ENCODE assay signal across 14 cellular contexts in genomic region chr1:8728464-8728863, GRCh38.
A peak's percentile ranks its signal among the peaks of the same experiment; 100 is the strongest.
DNase-seq lines count a peak whose midpoint lies in the region; ATAC-seq, FAIRE-seq and TF ChIP-seq lines count a peak whose summit lies in the region.
"Had no signal": no experiment of that assay in that cellular context is flagged by ENCODE, and none has a peak within 500 bp of the region (broad histone marks: within the 10 kb centered on the region; RNA-seq: fewer than 3 reads in every experiment).

No MANE protein-coding gene starts in this region.

- TF ChIP-seq CTCF in dorsolateral prefrontal cortex (IDR thresholded peaks at IDR 0.05 in 54 of 56, conservative IDR thresholded peaks at IDR 0.05 in 2 of 56; ENCODE audit: low read depth in 1 of 56, partially characterized antibody in 56 of 56) (no peak), tibial artery (IDR thresholded peaks at IDR 0.05) (no peak)

- peaks cover 7% of the 10 kb centered on the region for H3K9me3 Mint-ChIP-seq in activated naive CD4-positive, alpha-beta T cell treated with anti-CD3 and anti-CD28 coated beads, Interleukin-2, amount 10 ng/mL, durations not matched to agents 7 days and 5 days

- DNase-seq in activated naive CD4-positive, alpha-beta T cell treated with anti-CD3 and anti-CD28 coated beads, Interleukin-2, amount 10 ng/mL, durations not matched to agents 7 days and 5 days: no peak
- no peak for DNase-seq in activated naive CD4-positive, alpha-beta T cell treated with Interleukin-2 at 50 U/mL for 16 hours
- DNase-seq in dorsolateral prefrontal cortex (no peak), urothelium cell line (ENCODE audit: low spot score) (no peak), aorta (no peak), tibial artery (no peak)
- DNase-seq: Kasumi-1, NCI-H2107, NCI-H526 treated with DMSO at 0.1 percent for 48 hours, PC-3, SW 1271 had no signal

- H3K4me1 ChIP-seq in aorta (ENCODE audit: control insufficient read depth in 1 of 2, insufficient read depth in 2 of 2, low read length in 2 of 2) (no peaks in the 10 kb centered on the region), tibial artery (peaks cover 0 to 14% (median 4%) of the 10 kb centered on the region in 4 donors)

- H3K9me3 ChIP-seq in aorta (ENCODE audit: control insufficient read depth, low read length) (peaks cover 1% of the 10 kb centered on the region), tibial artery (no peaks in the 10 kb centered on the region)

- peak overlapping the region; percentile 42 for H3K27ac Mint-ChIP-seq in activated naive CD4-positive, alpha-beta T cell treated with anti-CD3 and anti-CD28 coated beads, Interleukin-2, amount 10 ng/mL, durations not matched to agents 7 days and 5 days
- H3K27ac Mint-ChIP-seq: B cell; CD4-positive, CD25-positive, alpha-beta regulatory T cell had no signal

- no peak overlapping the region for H3K4me3 Mint-ChIP-seq in activated naive CD4-positive, alpha-beta T cell treated with anti-CD3 and anti-CD28 coated beads, Interleukin-2, amount 10 ng/mL, durations not matched to agents 7 days and 5 days
- H3K4me3 Mint-ChIP-seq: B cell had no signal

- ATAC-seq in HG03175 (IDR thresholded peaks at IDR 0.05; ENCODE audit: unreplicated experiment) (peak; percentile 42), aorta (ENCODE audit: low FRiP score) (no peak)
- ATAC-seq: PC-3 had no signal

- intact Hi-C loops in dorsolateral prefrontal cortex (cut with DNase I): loop anchor here (5.0 to 10.0 kb wide), 3 partner anchors 89 to 264 kb away; partner anchors contain the start of gene RERE (in 1 of the 2)
- intact Hi-C loops in aorta (cut with DNase I): loop anchor here in 1 of 2 donors (5.0 to 10.0 kb wide), 2 partner anchors 54 to 166 kb away; no protein-coding TSS in a partner anchor
- intact Hi-C loops in tibial artery (cut with DNase I; ENCODE audit: low total_unique reads): loop anchor here (5.0 to 10.0 kb wide), 2 partner anchors 116 to 166 kb away; no protein-coding TSS in a partner anchor

- H3K36me3 Mint-ChIP-seq in activated naive CD4-positive, alpha-beta T cell treated with anti-CD3 and anti-CD28 coated beads, Interleukin-2, amount 10 ng/mL, durations not matched to agents 7 days and 5 days: peaks cover 10% of the 10 kb centered on the region

- H3K27ac ChIP-seq in dorsolateral prefrontal cortex (peak overlapping the region in 30 of 59 donors; percentile 1 to 63 (median 38)), aorta (ENCODE audit: low read depth in 1 of 2, low read length in 2 of 2) (no peak overlapping the region), tibial artery (no peak overlapping the region)

- H3K27me3 Mint-ChIP-seq in activated naive CD4-positive, alpha-beta T cell treated with anti-CD3 and anti-CD28 coated beads, Interleukin-2, amount 10 ng/mL, durations not matched to agents 7 days and 5 days: no peaks in the 10 kb centered on the region
- H3K27me3 Mint-ChIP-seq: B cell had no signal

- H3K4me3 ChIP-seq in dorsolateral prefrontal cortex: no peak overlapping the region
- H3K4me3 ChIP-seq in aorta (ENCODE audit: low read length in 2 of 2): no peak overlapping the region
- H3K4me3 ChIP-seq in tibial artery: no peak overlapping the region

- FAIRE-seq in urothelium cell line (lab: Jason Lieb, UNC): no peak

- CTCF ChIA-PET in activated naive CD4-positive, alpha-beta T cell treated with anti-CD3 and anti-CD28 coated beads, Interleukin-2, amount 10 ng/mL, durations not matched to agents 7 days and 5 days (lab: Charles Lee): interaction anchor here (3.5 to 4.2 kb wide), 3 partner anchors 120 to 320 kb away, joined by 13 to 42 read pairs (median 24); no protein-coding TSS in a partner anchor

- no peaks in the 10 kb centered on the region for H3K27me3 ChIP-seq in dorsolateral prefrontal cortex
- H3K27me3 ChIP-seq in aorta (ENCODE audit: control insufficient read depth in 1 of 2, insufficient read depth in 2 of 2, low read length in 1 of 2): no peaks in the 10 kb centered on the region
- H3K27me3 ChIP-seq in tibial artery: no peaks in the 10 kb centered on the region

- WGBS in aorta, 2 donors: 76 to 81% methylated on average over 3 of the region's 3 CpGs

- peaks cover 15% of the 10 kb centered on the region for H3K4me1 Mint-ChIP-seq in activated naive CD4-positive, alpha-beta T cell treated with anti-CD3 and anti-CD28 coated beads, Interleukin-2, amount 10 ng/mL, durations not matched to agents 7 days and 5 days

- H3K36me3 ChIP-seq in aorta (ENCODE audit: control insufficient read depth in 1 of 2, insufficient read depth in 2 of 2, low read length in 1 of 2): no peaks in the 10 kb centered on the region
- no peaks in the 10 kb centered on the region for H3K36me3 ChIP-seq in tibial artery

Comparison
In these comparisons a context has a peak if more than half of its experiments do, and no peak if none do; other contexts are left out.
1. H3K27ac ChIP-seq: peak in dorsolateral prefrontal cortex (30 of 59); none in aorta (0 of 2) and tibial artery (0 of 2).